In the genomic region with DNA sequence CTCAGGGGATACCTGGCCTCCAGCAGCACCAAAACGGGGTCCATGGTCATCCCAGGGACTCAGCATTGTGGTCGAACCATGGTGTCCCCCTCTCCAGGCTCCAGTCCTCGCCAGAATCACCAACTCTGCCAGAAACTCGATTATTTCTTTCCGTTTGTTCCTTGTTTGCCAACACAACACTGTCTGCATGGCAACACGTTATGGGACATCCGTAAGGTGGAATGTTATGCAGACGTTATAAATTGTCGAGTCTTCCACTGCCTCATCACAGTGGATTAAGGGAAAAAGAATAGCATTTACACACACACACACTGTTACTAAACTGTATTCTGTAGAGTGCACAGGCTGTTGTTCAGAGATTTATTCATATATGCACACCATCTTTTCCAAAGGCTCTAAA, we compare ENCODE assay signal across 25 cellular contexts.
"Had no signal": no experiment of that assay in that cellular context is flagged by ENCODE, and none has a peak within 500 bp of the region (broad histone marks: within the 10 kb centered on the region; RNA-seq: fewer than 3 reads in every experiment).

No MANE protein-coding gene starts in this region.

- H3K27me3 ChIP-seq: gastrocnemius medialis, right lobe of liver had no signal

- DNase-seq: activated CD4-positive, alpha-beta memory T cell treated with anti-CD3 and anti-CD28 coated beads for 36 hours; activated CD4-positive, alpha-beta T cell treated with anti-CD3 and anti-CD28 coated beads for 48 hours; activated CD8-positive, alpha-beta memory T cell treated with anti-CD3 and anti-CD28 coated beads, Interleukin-2, amount 50 U/mL, for 4 hours; activated effector memory CD4-positive, alpha-beta T cell treated with anti-CD3 and anti-CD28 coated beads, Interleukin-2, amount 50 U/mL, for 16 hours; activated naive CD4-positive, alpha-beta T cell treated with anti-CD3 and anti-CD28 coated beads, Interleukin-2, amount 50 U/mL, for 16 hours; activated T-cell treated with anti-CD3 and anti-CD28 coated beads, Interleukin-2, amount 50 U/mL, for 1 hour; amniotic stem cell; effector CD8-positive, alpha-beta T cell; gastrocnemius medialis; glutamatergic neuron; islet precursor cell; left ventricle myocardium superior; stimulated activated CD4-positive, alpha-beta T cell treated with anti-CD3 and anti-CD28 coated beads, Interleukin-4, amount 100 ng/mL, for 1 hour; T-helper 9 cell; WERI-Rb-1 had no signal

- H3K27ac ChIP-seq: breast epithelium, epithelial cell of prostate, gastrocnemius medialis, hepatocyte, right lobe of liver, thoracic aorta, WERI-Rb-1 had no signal

- H3K4me3 ChIP-seq: breast epithelium, gastrocnemius medialis, hepatocyte, right lobe of liver, thoracic aorta had no signal

- H3K9me3 ChIP-seq: breast epithelium, gastrocnemius medialis, right lobe of liver, thoracic aorta had no signal

- H3K4me1 ChIP-seq: breast epithelium had no signal

- H3K27ac Mint-ChIP-seq: activated CD4-positive, alpha-beta memory T cell treated with anti-CD3 and anti-CD28 coated beads for 36 hours; activated T-helper 1 cell treated with anti-CD3 and anti-CD28 coated beads, Interleukin-12 subunit alpha, Interleukin-12 subunit beta, Interleukin-2, Interleukin-4 antibody, amounts not matched to agents 30 ng/mL and 10 ng/mL and 1 ng/mL, durations not matched to agents 14 hours and 24 hours and 36 hours; dendritic cell treated with granulocyte-macrophage colony-stimulating factor and Interleukin-4, amounts not matched to agents 40 ng/mL and 50 ng/mL, for 4 days; stimulated activated naive CD8-positive, alpha-beta T cell treated with anti-CD3 and anti-CD28 coated beads, Interleukin-15, Interleukin-2, amounts not matched to agents 100 ng/mL and 50 ng/mL, for 24 hours had no signal

- H3K36me3 Mint-ChIP-seq: activated CD4-positive, alpha-beta memory T cell treated with anti-CD3 and anti-CD28 coated beads for 36 hours had no signal

- H3K36me3 ChIP-seq: breast epithelium, gastrocnemius medialis, right lobe of liver, thoracic aorta had no signal

- H3K4me3 Mint-ChIP-seq: activated CD4-positive, alpha-beta memory T cell treated with anti-CD3 and anti-CD28 coated beads for 36 hours; activated T-helper 1 cell treated with anti-CD3 and anti-CD28 coated beads, Interleukin-12 subunit alpha, Interleukin-12 subunit beta, Interleukin-2, Interleukin-4 antibody, amounts not matched to agents 30 ng/mL and 10 ng/mL and 1 ng/mL, durations not matched to agents 14 hours and 24 hours and 36 hours; central memory CD8-positive, alpha-beta T cell; dendritic cell treated with granulocyte-macrophage colony-stimulating factor and Interleukin-4, amounts not matched to agents 40 ng/mL and 50 ng/mL, for 4 days; stimulated activated naive CD8-positive, alpha-beta T cell treated with anti-CD3 and anti-CD28 coated beads, Interleukin-15, Interleukin-2, amounts not matched to agents 100 ng/mL and 50 ng/mL, for 24 hours had no signal

- ATAC-seq: activated CD4-positive, CD25-positive, alpha-beta regulatory T cell treated with anti-CD3 and anti-CD28 coated beads, Interleukin-2, amount 50 U/mL, for 24 hours; gastrocnemius medialis; right lobe of liver had no signal
